In genomic region chr1:29179641-29180184, GRCh38 we compare ENCODE assay signal across 8 cellular contexts. TPM values are rescaled to one million over a fixed set of nuclear protein-coding genes. Genes with fewer than 3 reads are reported as not detected.
DNase-seq lines count a peak whose midpoint lies in the region; FAIRE-seq and TF ChIP-seq lines count a peak whose summit lies in the region.

No MANE protein-coding gene starts in this region.

- FAIRE-seq in small intestine (lab: Jason Lieb, UNC), result no peak

- H3K79me2 ChIP-seq in neural cell (replicated peaks; ENCODE audit: insufficient read depth, low read length), result peaks cover 58% of the 10 kb centered on the region

- H3K9me3 Mint-ChIP-seq in dendritic cell treated with granulocyte-macrophage colony-stimulating factor and Interleukin-4, amounts not matched to agents 40 ng/mL and 50 ng/mL, for 4 days, result no peaks in the 10 kb centered on the region

- TF ChIP-seq EP300 in neural cell (conservative IDR thresholded peaks at IDR 0.05; ENCODE audit: poor library complexity, severe bottlenecking), result no peak

- H3K36me3 Mint-ChIP-seq in dendritic cell treated with granulocyte-macrophage colony-stimulating factor and Interleukin-4, amounts not matched to agents 40 ng/mL and 50 ng/mL, for 4 days (ENCODE audit: low read depth), result peaks cover 41% of the 10 kb centered on the region

- no peaks in the 10 kb centered on the region for H3K9me2 ChIP-seq in neural cell (ENCODE audit: insufficient read depth, low read length)

- peak; percentile 26 for DNase-seq in CD1c-positive myeloid dendritic cell (ENCODE audit: extremely low spot score)
- DNase-seq in MG63, result no peak
- DNase-seq in GM19238 (ENCODE audit: insufficient read length, low spot score), result no peak
- no peak for DNase-seq in HuH-7 (ENCODE audit: low spot score)
- DNase-seq in foreskin melanocyte, result no peak
- no peak for DNase-seq in small intestine

- no peak overlapping the region for H2AFZ ChIP-seq in neural cell (ENCODE audit: low read depth, low read length)

- peaks cover 43% of the 10 kb centered on the region for H3K36me3 ChIP-seq in MG63
- no peaks in the 10 kb centered on the region for H3K36me3 ChIP-seq in neural cell (ENCODE audit: insufficient read depth, low read length)
- no peaks in the 10 kb centered on the region for H3K36me3 ChIP-seq in small intestine (ENCODE audit: control insufficient read depth in 2 of 2, insufficient read depth in 2 of 2, low read length in 2 of 2)

- H3K27ac ChIP-seq in neural cell (ENCODE audit: low read length) (no peak overlapping the region), small intestine (ENCODE audit: low read depth in 1 of 2, low read length in 1 of 2) (peak overlapping the region in 1 of 2 donors; percentile 66)

- H3K9me3 ChIP-seq in MG63 (no peaks in the 10 kb centered on the region), neural cell (ENCODE audit: low read length) (no peaks in the 10 kb centered on the region), small intestine (ENCODE audit: control insufficient read depth, low read depth) (no peaks in the 10 kb centered on the region)

- H3K9ac ChIP-seq in neural cell (ENCODE audit: low read length), result peak overlapping the region; percentile 100

- H3K4me2 ChIP-seq in neural cell (ENCODE audit: low read length), result peak overlapping the region; percentile 87

- 4 to 15% (median 13%) methylated on average over 4 of the region's 4 CpGs for WGBS in small intestine, 3 donors

- no peak for TF ChIP-seq RAD21 in neural cell (conservative IDR thresholded peaks at IDR 0.05)

- peaks cover 47% of the 10 kb centered on the region for H3K4me1 Mint-ChIP-seq in dendritic cell treated with granulocyte-macrophage colony-stimulating factor and Interleukin-4, amounts not matched to agents 40 ng/mL and 50 ng/mL, for 4 days (ENCODE audit: low read depth)

- peak overlapping the region; percentile 17 for H3K27ac Mint-ChIP-seq in dendritic cell treated with granulocyte-macrophage colony-stimulating factor and Interleukin-4, amounts not matched to agents 40 ng/mL and 50 ng/mL, for 4 days

- no peak for TF ChIP-seq CTCF in neural cell (IDR thresholded peaks at IDR 0.05; ENCODE audit: poor library complexity, severe bottlenecking)

- H3K4me1 ChIP-seq in small intestine (ENCODE audit: control insufficient read depth in 2 of 2, insufficient read depth in 1 of 2, low read depth in 1 of 2, low read length in 1 of 2), result peaks cover 0 to 4% of the 10 kb centered on the region in 2 donors

- H3K4me3 ChIP-seq in MG63 (peak overlapping the region; percentile 100), neural cell (ENCODE audit: low read length) (peak overlapping the region; percentile 87), small intestine (ENCODE audit: low read depth in 1 of 2, low read length in 2 of 2) (peak overlapping the region in 1 of 2 donors; percentile 69)

- H4K20me1 ChIP-seq in neural cell (ENCODE audit: insufficient read depth), result peaks cover 10% of the 10 kb centered on the region

- H3F3A ChIP-seq in neural cell (ENCODE audit: insufficient read depth, low read length, poor library complexity, severe bottlenecking), result no peaks in the 10 kb centered on the region

- H3K4me3 Mint-ChIP-seq in dendritic cell treated with granulocyte-macrophage colony-stimulating factor and Interleukin-4, amounts not matched to agents 40 ng/mL and 50 ng/mL, for 4 days, result peak overlapping the region; percentile 96

- intact Hi-C loops in dendritic cell treated with granulocyte-macrophage colony-stimulating factor and Interleukin-4, amounts not matched to agents 40 ng/mL and 50 ng/mL, for 4 days (cut with micrococcal nuclease), result no loop called here

- H3K27me3 ChIP-seq in MG63 (no peaks in the 10 kb centered on the region), neural cell (ENCODE audit: insufficient read depth, low read depth, low read length) (no peaks in the 10 kb centered on the region), small intestine (ENCODE audit: control insufficient read depth in 2 of 2, insufficient read depth in 2 of 2, low read length in 2 of 2) (no peaks in the 10 kb centered on the region)

- H3K27me3 Mint-ChIP-seq in dendritic cell treated with granulocyte-macrophage colony-stimulating factor and Interleukin-4, amounts not matched to agents 40 ng/mL and 50 ng/mL, for 4 days, result no peaks in the 10 kb centered on the region

TF ChIP-seq in neural cell, 6 proteins besides CTCF, POLR2A, EP300 and RAD21:
- TF ChIP-seq MXI1 (conservative IDR thresholded peaks at IDR 0.05; ENCODE audit: poor library complexity, severe bottlenecking), result no peak
- TF ChIP-seq EZH2 (IDR thresholded peaks at IDR 0.05; ENCODE audit: borderline replicate concordance, insufficient read depth, low read length, poor library complexity, severe bottlenecking), result no peak
- no peak for TF ChIP-seq POLR2AphosphoS5 (IDR thresholded peaks at IDR 0.05)
- TF ChIP-seq REST (IDR thresholded peaks at IDR 0.05; ENCODE audit: borderline replicate concordance), result no peak
- TF ChIP-seq TAF1 (IDR thresholded peaks at IDR 0.05; ENCODE audit: low read depth), result no peak
- no peak for TF ChIP-seq SMC3 (conservative IDR thresholded peaks at IDR 0.05; ENCODE audit: poor library complexity)

RNA-seq across cellular contexts. Expression of gene SRSF4, which starts 2.0 kb away (rescaled TPM):
- total RNA-seq in MG63 (2014; rRNA removed; shearing (Covaris generic); ENCODE audit: low replicate concordance), result 29.8 and 58.1 TPM in 2 replicates
- polyA plus RNA-seq in neural cell (46.2 and 59.7 TPM in 2 replicates), small intestine (10 to 100 TPM; 65.1 to 99.3 (median 71.9) TPM)
- polyA minus RNA-seq in neural cell, result 64.0 and 66.2 TPM in 2 replicates

RNA-seq across cellular contexts. Expression of gene MECR, which starts 51.0 kb away (rescaled TPM):
- 12.9 and 26.5 TPM in 2 replicates for total RNA-seq in MG63 (2014; rRNA removed; shearing (Covaris generic); ENCODE audit: low replicate concordance)
- polyA plus RNA-seq in neural cell (14.0 and 27.6 TPM in 2 replicates), small intestine (10 to 100 TPM in 2 of 3 donors, 1 to 10 TPM in 1; 9.7 to 20.0 (median 19.2) TPM)
- 17.8 and 18.5 TPM in 2 replicates for polyA minus RNA-seq in neural cell

RNA-seq across cellular contexts. Expression of gene TMEM200B, which starts 56.0 kb away (rescaled TPM):
- total RNA-seq in MG63 (2014; rRNA removed; shearing (Covaris generic); ENCODE audit: low replicate concordance), result 17.9 and 20.7 TPM in 2 replicates
- polyA plus RNA-seq in neural cell (0.11 and 0.22 TPM in 2 replicates), small intestine (1 to 10 TPM in 1 of 3 donors, under 1 TPM in 1, not detected in 1; 0.81 to 3.9 TPM)
- polyA minus RNA-seq in neural cell, result not detected in 2 replicates

RNA-seq across cellular contexts. Expression of gene PTPRU, which starts 56.6 kb away (rescaled TPM):
- 3.4 and 6.4 TPM in 2 replicates for total RNA-seq in MG63 (2014; rRNA removed; shearing (Covaris generic); ENCODE audit: low replicate concordance)
- 2.5 and 5.0 TPM in 2 replicates for polyA plus RNA-seq in neural cell
- polyA minus RNA-seq in neural cell, result 8.3 and 10.1 TPM in 2 replicates
- 1 to 10 TPM in 1 of 3 donors, under 1 TPM in 1, not detected in 1; 0.27 to 4.3 TPM for polyA plus RNA-seq in small intestine
